In genomic region chr11:1574256-1575242, GRCh38 we compare ENCODE assay signal across 8 cellular contexts. TPM values are rescaled to one million over a fixed set of nuclear protein-coding genes. Genes with fewer than 3 reads are reported as not detected.
DNase-seq lines count a peak whose midpoint lies in the region; ATAC-seq and TF ChIP-seq lines count a peak whose summit lies in the region.

No MANE protein-coding gene starts in this region.

- no peak overlapping the region for H3K27ac Mint-ChIP-seq in neural crest cell (ENCODE audit: unreplicated experiment)

- H3K4me3 ChIP-seq in HAP-1, result peak overlapping the region; percentile 30
- H3K4me3 ChIP-seq in OCI-LY3 (ENCODE audit: low read length), result peak overlapping the region; percentile 93
- H3K4me3 ChIP-seq in fibroblast of villous mesenchyme (ENCODE audit: low read depth, low read length), result no peak overlapping the region
- H3K4me3 ChIP-seq in uterus, result peak overlapping the region in 1 of 2 donors; percentile 33

- peak overlapping the region; percentile 98 for H3K4me2 ChIP-seq in OCI-LY3 (ENCODE audit: low read length)

- H3K36me3 ChIP-seq in HAP-1 (replicated peaks) (no peaks in the 10 kb centered on the region), OCI-LY3 (replicated peaks; ENCODE audit: low read depth, low read length) (no peaks in the 10 kb centered on the region), uterus (no peaks in the 10 kb centered on the region)

- ATAC-seq in HG03565 (IDR thresholded peaks at IDR 0.05; ENCODE audit: unreplicated experiment), result no peak

- H3K9me3 Mint-ChIP-seq in neural crest cell, result peaks cover 3% of the 10 kb centered on the region

- H3K27ac ChIP-seq in OCI-LY3 (ENCODE audit: low read length) (no peak overlapping the region), uterus (peak overlapping the region; percentile 12 to 67)

- H3K4me1 Mint-ChIP-seq in neural crest cell, result no peaks in the 10 kb centered on the region

- H3K9ac ChIP-seq in OCI-LY3 (ENCODE audit: low read length), result peak overlapping the region; percentile 83; the same call in 1 of the 2 replicates

- H3K4me1 ChIP-seq in HAP-1 (peaks cover 8% of the 10 kb centered on the region), OCI-LY3 (ENCODE audit: low read length) (peaks cover 13% of the 10 kb centered on the region), uterus (peaks cover 0 to 31% of the 10 kb centered on the region in 2 donors)

- peaks cover 11% of the 10 kb centered on the region for H4K20me1 ChIP-seq in OCI-LY3 (ENCODE audit: insufficient read depth, low read length)

- intact Hi-C loops in uterus (cut with DNase I; ENCODE audit: low total_unique reads), result loop anchor here (2.0 kb wide), 1 partner anchor 28 kb away; no protein-coding TSS in a partner anchor

- peak; percentile 74 for DNase-seq in COLO668 (lab: John Stamatoyannopoulos, UW; ENCODE audit: unreplicated experiment)
- peak; percentile 65 to 77 for DNase-seq in HAP-1 (ENCODE audit: low spot score in 2 of 2)
- peak; percentile 41 for DNase-seq in activated gamma-delta T cell (lab: John Stamatoyannopoulos, UW)
- peak; percentile 39 for DNase-seq in fibroblast of villous mesenchyme (ENCODE audit: low read depth)
- DNase-seq in neural crest cell (ENCODE audit: low read depth, low spot score), result peak; percentile 57
- peak; percentile 59 to 68 for DNase-seq in uterus

- peaks cover 24% of the 10 kb centered on the region for H3K27me3 ChIP-seq in HAP-1 (ENCODE audit: low read depth)
- peaks cover 22% of the 10 kb centered on the region for H3K27me3 ChIP-seq in OCI-LY3 (ENCODE audit: low read depth, low read length)
- H3K27me3 ChIP-seq in uterus, result peaks cover 0 to 5% of the 10 kb centered on the region in 2 donors

- H3K9me3 ChIP-seq in HAP-1, result peaks cover 5% of the 10 kb centered on the region
- no peaks in the 10 kb centered on the region; the same call in 1 of the 2 replicates for H3K9me3 ChIP-seq in OCI-LY3 (ENCODE audit: insufficient read depth, low read length)
- no peaks in the 10 kb centered on the region for H3K9me3 ChIP-seq in uterus

- peak in 1 of 2 donors; percentile 19 for TF ChIP-seq POLR2A in uterus (IDR thresholded peaks at IDR 0.05)

- peaks cover 61% of the 10 kb centered on the region for H3K27me3 Mint-ChIP-seq in neural crest cell (ENCODE audit: low read depth)

- H3K36me3 Mint-ChIP-seq in neural crest cell (ENCODE audit: low read depth), result no peaks in the 10 kb centered on the region

- TF ChIP-seq CTCF in OCI-LY3 (IDR thresholded peaks at IDR 0.05; ENCODE audit: low read depth, low read length) (peak; percentile 61), fibroblast of villous mesenchyme (IDR thresholded peaks at IDR 0.05; ENCODE audit: insufficient read depth, low read depth, low read length) (peak; percentile 64), neural crest cell (conservative IDR thresholded peaks at IDR 0.05) (peak; percentile 86), uterus (IDR thresholded peaks at IDR 0.05) (peak; percentile 54 to 98 (median 96))

- no peak overlapping the region for H2AFZ ChIP-seq in OCI-LY3 (ENCODE audit: low read depth, low read length)

- in situ Hi-C loops in HAP-1 (cut with MboI; ENCODE audit: low sequenced_read_pairs), result no loop called here

- peak overlapping the region; percentile 79 for H3K4me3 Mint-ChIP-seq in neural crest cell

- 0 out of 2 replicates have a peak, but pooled peaks cover 5% of the 10 kb centered on the region for H3K79me2 ChIP-seq in OCI-LY3 (ENCODE audit: low read length)

RNA-seq across cellular contexts. Expression of gene DUSP8, which starts 2.5 kb away (rescaled TPM):
- total RNA-seq in fibroblast of villous mesenchyme, result 0.64 and 0.86 TPM in 2 replicates
- total RNA-seq in neural crest cell, result 8.4 and 10.1 TPM in 2 replicates
- total RNA-seq in uterus, result 10 to 100 TPM in 1 of 4 donors, 1 to 10 TPM in 2, under 1 TPM in 1; under 0.01 to 21.7 (median 3.1) TPM

RNA-seq across cellular contexts. Expression of gene KRTAP5-1, which starts 10.5 kb away (rescaled TPM):
- total RNA-seq in fibroblast of villous mesenchyme, result not detected in 2 replicates
- not detected in 2 replicates for total RNA-seq in neural crest cell
- total RNA-seq in uterus, result not detected

RNA-seq across cellular contexts. Expression of gene KRTAP5-2, which starts 23.5 kb away (rescaled TPM):
- total RNA-seq in fibroblast of villous mesenchyme, result not detected in 2 replicates
- total RNA-seq in neural crest cell, result not detected in 2 replicates
- not detected for total RNA-seq in uterus

RNA-seq across cellular contexts. Expression of gene KRTAP5-3, which starts 33.7 kb away (rescaled TPM):
- total RNA-seq in fibroblast of villous mesenchyme (not detected in 2 replicates), neural crest cell (not detected in 2 replicates), uterus (not detected)

RNA-seq across cellular contexts. Expression of gene KRTAP5-4, which starts 47.4 kb away (rescaled TPM):
- total RNA-seq in fibroblast of villous mesenchyme, result not detected in 2 replicates
- not detected in 2 replicates for total RNA-seq in neural crest cell
- total RNA-seq in uterus, result not detected
